ENCODE assay signal across 1 cellular context in genomic region chrX:41677183-41677582, GRCh38.
TF ChIP-seq lines count a peak whose summit lies in the region.

No MANE protein-coding gene starts in this region.

TF ChIP-seq in HepG2, 621 proteins besides CTCF, POLR2A, EP300 and RAD21:
- no peak for TF ChIP-seq GRHL1 (CRISPR knock-in tag; conservative IDR thresholded peaks at IDR 0.05)
- no peak for TF ChIP-seq ZNF460 (CRISPR knock-in tag; IDR thresholded peaks at IDR 0.05; ENCODE audit: borderline replicate concordance)
- no peak for TF ChIP-seq CBX5 (CRISPR knock-in tag; IDR thresholded peaks at IDR 0.05; ENCODE audit: borderline replicate concordance)
